In genomic region chr10:121988361-121989324, GRCh38 we compare ENCODE assay signal across 11 cellular contexts. TPM values are rescaled to one million over a fixed set of nuclear protein-coding genes. Genes with fewer than 3 reads are reported as not detected.
DNase-seq lines count a peak whose midpoint lies in the region; ATAC-seq and TF ChIP-seq lines count a peak whose summit lies in the region.
"Had no signal": no experiment of that assay in that cellular context is flagged by ENCODE, and none has a peak within 500 bp of the region (broad histone marks: within the 10 kb centered on the region; RNA-seq: fewer than 3 reads in every experiment).

Gene TACC2, plus strand, starts transcription at chr10:121989163. Its CDS starts 32,819 bp downstream, at chr10:122021982.

- peaks cover 18% of the 10 kb centered on the region for H3K9me3 Mint-ChIP-seq in activated naive CD8-positive, alpha-beta T cell treated with anti-CD3 and anti-CD28 coated beads, Interleukin-2, amount 50 U/mL, for 24 hours
- peaks cover 13% of the 10 kb centered on the region for H3K9me3 Mint-ChIP-seq in activated naive CD8-positive, alpha-beta T cell treated with anti-CD3 and anti-CD28 coated beads for 36 hours
- peaks cover 8% of the 10 kb centered on the region for H3K9me3 Mint-ChIP-seq in neural crest cell

- peaks cover 10% of the 10 kb centered on the region for H3K4me1 Mint-ChIP-seq in activated naive CD8-positive, alpha-beta T cell treated with anti-CD3 and anti-CD28 coated beads, Interleukin-2, amount 50 U/mL, for 24 hours
- peaks cover 9% of the 10 kb centered on the region for H3K4me1 Mint-ChIP-seq in activated naive CD8-positive, alpha-beta T cell treated with anti-CD3 and anti-CD28 coated beads for 36 hours
- H3K4me1 Mint-ChIP-seq in neural crest cell, result no peaks in the 10 kb centered on the region

- H3K4me1 ChIP-seq in urinary bladder (ENCODE audit: insufficient read depth), result no peaks in the 10 kb centered on the region

- DNase-seq in activated naive CD8-positive, alpha-beta T cell treated with anti-CD3 and anti-CD28 coated beads, Interleukin-2, amount 50 U/mL, for 24 hours, result peak; percentile 13
- DNase-seq in activated naive CD8-positive, alpha-beta T cell treated with anti-CD3 and anti-CD28 coated beads for 36 hours, result no peak
- DNase-seq in glomerular endothelial cell (ENCODE audit: extremely low read depth, low read depth, low spot score), result no peak
- no peak for DNase-seq in neural crest cell (ENCODE audit: low read depth, low spot score)
- DNase-seq in GM10266 (ENCODE audit: extremely low spot score), result no peak
- no peak for DNase-seq in UCSD-AML1 (lab: John Stamatoyannopoulos, UW; ENCODE audit: unreplicated experiment)
- no peak for DNase-seq in NCI-H2029 (lab: John Stamatoyannopoulos, UW)
- DNase-seq: activated CD4-positive, alpha-beta T cell treated with anti-CD3 and anti-CD28 coated beads, Interleukin-2, amount 50 U/mL, for 1 hour; NCI-H1417; stimulated activated CD4-positive, alpha-beta T cell treated with anti-CD3 and anti-CD28 coated beads, Interleukin-12 subunit alpha, Interleukin-12 subunit beta, amount 100 ng/mL, for 4 hours had no signal

- peaks cover 6% of the 10 kb centered on the region for H3K36me3 Mint-ChIP-seq in activated naive CD8-positive, alpha-beta T cell treated with anti-CD3 and anti-CD28 coated beads, Interleukin-2, amount 50 U/mL, for 24 hours (ENCODE audit: low read depth)
- no peaks in the 10 kb centered on the region for H3K36me3 Mint-ChIP-seq in activated naive CD8-positive, alpha-beta T cell treated with anti-CD3 and anti-CD28 coated beads for 36 hours
- peaks cover 8% of the 10 kb centered on the region for H3K36me3 Mint-ChIP-seq in neural crest cell (ENCODE audit: low read depth)

- H3K27ac ChIP-seq in urinary bladder (ENCODE audit: low read depth), result no peak within 1 kb of the TSS

- no peaks in the 10 kb centered on the region for H3K36me3 ChIP-seq in urinary bladder (ENCODE audit: insufficient read depth)

- no peak within 1 kb of the TSS for H3K4me3 ChIP-seq in urinary bladder (ENCODE audit: low read depth, low read length)

- no peak within 1 kb of the TSS for H3K4me3 Mint-ChIP-seq in activated naive CD8-positive, alpha-beta T cell treated with anti-CD3 and anti-CD28 coated beads, Interleukin-2, amount 50 U/mL, for 24 hours
- H3K4me3 Mint-ChIP-seq in activated naive CD8-positive, alpha-beta T cell treated with anti-CD3 and anti-CD28 coated beads for 36 hours, result no peak within 1 kb of the TSS
- no peak within 1 kb of the TSS for H3K4me3 Mint-ChIP-seq in neural crest cell

- H3K27ac Mint-ChIP-seq in activated naive CD8-positive, alpha-beta T cell treated with anti-CD3 and anti-CD28 coated beads, Interleukin-2, amount 50 U/mL, for 24 hours, result peak within 1 kb of the TSS; percentile 44
- no peak within 1 kb of the TSS for H3K27ac Mint-ChIP-seq in activated naive CD8-positive, alpha-beta T cell treated with anti-CD3 and anti-CD28 coated beads for 36 hours
- H3K27ac Mint-ChIP-seq in neural crest cell (ENCODE audit: unreplicated experiment), result no peak within 1 kb of the TSS

- TF ChIP-seq CTCF in neural crest cell (conservative IDR thresholded peaks at IDR 0.05), result no peak
- TF ChIP-seq CTCF in GM10266 (IDR thresholded peaks at IDR 0.05; ENCODE audit: control insufficient read depth, insufficient read depth, low read depth, missing control alignments), result no peak

- peak; percentile 73 for ATAC-seq in activated naive CD8-positive, alpha-beta T cell treated with anti-CD3 and anti-CD28 coated beads, Interleukin-2, amount 50 U/mL, for 24 hours

- WGBS in urinary bladder, result 72% methylated on average over 15 of the region's 15 CpGs

- H3K27me3 Mint-ChIP-seq in activated naive CD8-positive, alpha-beta T cell treated with anti-CD3 and anti-CD28 coated beads, Interleukin-2, amount 50 U/mL, for 24 hours, result peaks cover 18% of the 10 kb centered on the region
- peaks cover 36% of the 10 kb centered on the region for H3K27me3 Mint-ChIP-seq in activated naive CD8-positive, alpha-beta T cell treated with anti-CD3 and anti-CD28 coated beads for 36 hours
- H3K27me3 Mint-ChIP-seq in neural crest cell (ENCODE audit: low read depth), result no peaks in the 10 kb centered on the region

RNA-seq across cellular contexts. Expression of gene TACC2, which starts in this region (rescaled TPM):
- not detected for total RNA-seq in activated naive CD8-positive, alpha-beta T cell treated with anti-CD3 and anti-CD28 coated beads for 36 hours
- total RNA-seq in glomerular endothelial cell (39.3 and 39.6 TPM in 2 replicates), neural crest cell (48.2 and 52.6 TPM in 2 replicates), urinary bladder (21.2 TPM)
- 82.7 TPM for polyA plus RNA-seq in urinary bladder

Comparison
In these comparisons a context has a peak if more than half of its experiments do, and no peak if none do; other contexts are left out.
1. RNA of gene TACC2 (total RNA-seq): 48.2 to 52.6 TPM in neural crest cell, 39.3 to 39.6 TPM in glomerular endothelial cell and 21.2 TPM in urinary bladder (single experiment); not detected in activated naive CD8-positive, alpha-beta T cell treated with anti-CD3 and anti-CD28 coated beads for 36 hours; every median in the first group is over 10 times any median in the second.